ENCODE assay signal across 17 cellular contexts in the genomic region with DNA sequence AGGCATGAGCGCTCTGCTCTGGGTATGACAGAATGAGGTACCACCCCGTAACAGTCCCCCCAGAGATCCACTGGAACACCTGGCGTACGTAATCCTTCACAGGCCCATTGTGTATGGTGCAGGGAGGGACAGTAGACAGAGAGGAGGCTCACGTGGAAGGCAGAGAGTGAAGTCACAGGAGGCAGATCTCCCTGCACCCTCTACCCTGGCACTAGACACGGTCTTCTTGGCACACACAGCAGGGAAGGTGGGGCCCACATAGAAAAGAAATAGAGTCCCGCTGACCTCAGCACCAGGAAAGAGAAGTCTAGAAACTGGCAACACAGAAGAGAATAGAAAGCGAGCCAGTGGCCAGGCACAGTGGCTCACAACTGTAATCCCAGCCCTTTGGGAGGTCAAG.
"Had no signal": no experiment of that assay in that cellular context is flagged by ENCODE, and none has a peak within 500 bp of the region (broad histone marks: within the 10 kb centered on the region; RNA-seq: fewer than 3 reads in every experiment).

No MANE protein-coding gene starts in this region.

- H3K4me1 ChIP-seq: body of pancreas, neural progenitor cell, testis had no signal

- H3K9me3 ChIP-seq: testis had no signal

- ATAC-seq: activated CD8-positive, alpha-beta T cell treated with anti-CD3 and anti-CD28 coated beads, Interleukin-2, amount 10 ng/mL, durations not matched to agents 7 days and 5 days; body of pancreas; effector memory CD8-positive, alpha-beta T cell; left cardiac atrium; sciatic nerve; stimulated activated memory B cell treated with anti-CD40 and anti-IgM and Interleukin-4, amounts not matched to agents 10 μg/mL and 1 μg/mL and 100 μg/mL, for 72 hours had no signal

- H3K27me3 ChIP-seq: body of pancreas, neural progenitor cell, ovary, testis had no signal

- H2AFZ ChIP-seq: neural progenitor cell had no signal

- DNase-seq: activated CD4-positive, alpha-beta T cell treated with anti-CD3 and anti-CD28 coated beads, Interleukin-2, amount 10 ng/mL, durations not matched to agents 24 days and 14 days; activated CD4-positive, CD25-positive, alpha-beta regulatory T cell; activated CD8-positive, alpha-beta T cell treated with anti-CD3 and anti-CD28 coated beads, Interleukin-2, amount 10 ng/mL, durations not matched to agents 7 days and 5 days; activated naive CD4-positive, alpha-beta T cell treated with Interleukin-2 at 50 U/mL for 16 hours; activated naive CD8-positive, alpha-beta T cell treated with anti-CD3 and anti-CD28 coated beads, Interleukin-2, amount 10 ng/mL, durations not matched to agents 7 days and 5 days; activated T-cell treated with anti-CD3 and anti-CD28 coated beads, Interleukin-2, amount 50 U/mL, for 24 hours; body of pancreas; effector memory CD8-positive, alpha-beta T cell; left cardiac atrium; naive B cell; ovary; stimulated activated CD4-positive, alpha-beta T cell treated with anti-CD3 and anti-CD28 coated beads, Interleukin-4, amount 100 ng/mL, for 24 hours; T-helper 9 cell; testis had no signal

- H3K4me2 ChIP-seq: neural progenitor cell had no signal

- H3K36me3 ChIP-seq: ovary had no signal

- H3K27ac ChIP-seq: body of pancreas, neural progenitor cell, ovary, testis had no signal

- H3K4me3 ChIP-seq: body of pancreas, neural progenitor cell, ovary, testis had no signal

- H3K9ac ChIP-seq: neural progenitor cell had no signal
